In genomic region chr1:200150721-200151120, GRCh38 we compare ENCODE assay signal across 9 cellular contexts.
DNase-seq lines count a peak whose midpoint lies in the region; ATAC-seq and TF ChIP-seq lines count a peak whose summit lies in the region.
"Had no signal": no experiment of that assay in that cellular context is flagged by ENCODE, and none has a peak within 500 bp of the region (broad histone marks: within the 10 kb centered on the region; RNA-seq: fewer than 3 reads in every experiment).

No MANE protein-coding gene starts in this region.

- TF ChIP-seq CTCF in osteoblast (IDR thresholded peaks at IDR 0.05; ENCODE audit: extremely low read depth, low read depth, low read length), result no peak

- DNase-seq in AML-193 (lab: John Stamatoyannopoulos, UW), result peak; percentile 35 to 53
- peak; percentile 18 for DNase-seq in HK-2 (ENCODE audit: unreplicated experiment)
- peak; percentile 84 for DNase-seq in adipocyte (ENCODE audit: low read depth)
- peak; percentile 94 for DNase-seq in osteoblast (ENCODE audit: insufficient read length, low spot score, missing footprints)
- DNase-seq in stimulated activated naive CD4-positive, alpha-beta T cell treated with Interleukin-2 at 50 U/mL for 16 hours (lab: John Stamatoyannopoulos, UW), result no peak
- DNase-seq in NCI-H526 (lab: John Stamatoyannopoulos, UW), result no peak

- no peak overlapping the region for H3K4me2 ChIP-seq in osteoblast (ENCODE audit: insufficient read depth, low read length)

- H3K27ac ChIP-seq in osteoblast (ENCODE audit: low read depth, low read length), result no peak overlapping the region
- H3K27ac ChIP-seq: HL-60 had no signal

- no peaks in the 10 kb centered on the region for H3K9me3 ChIP-seq in adipocyte (ENCODE audit: control insufficient read depth, low read length)
- H3K9me3 ChIP-seq in osteoblast (ENCODE audit: low read depth, low read length), result no peaks in the 10 kb centered on the region

- H3K4me1 ChIP-seq in adipocyte (ENCODE audit: control insufficient read depth, insufficient read depth, low read length) (peaks cover 3% of the 10 kb centered on the region), osteoblast (ENCODE audit: insufficient read depth, low read length) (peaks cover 6% of the 10 kb centered on the region)

- H3K9ac ChIP-seq in adipocyte (ENCODE audit: low read length), result no peak overlapping the region

- H2AFZ ChIP-seq in osteoblast (ENCODE audit: low read length), result no peak overlapping the region

- no peak overlapping the region for H3K4me3 ChIP-seq in adipocyte (ENCODE audit: low read length)
- no peak overlapping the region for H3K4me3 ChIP-seq in osteoblast (ENCODE audit: insufficient read depth, low read length)

- peak; percentile 33 for ATAC-seq in GM19035 (IDR thresholded peaks at IDR 0.05; ENCODE audit: unreplicated experiment)
- ATAC-seq in GM21576 (IDR thresholded peaks at IDR 0.05; ENCODE audit: unreplicated experiment), result no peak

- H3K79me2 ChIP-seq in osteoblast (ENCODE audit: insufficient read depth, low read length), result no peaks in the 10 kb centered on the region

- H4K20me1 ChIP-seq in osteoblast (ENCODE audit: insufficient read depth, low read length), result no peaks in the 10 kb centered on the region

- H3K27me3 ChIP-seq in adipocyte (replicated peaks; ENCODE audit: control insufficient read depth, insufficient read depth, low read length), result no peaks in the 10 kb centered on the region
- no peaks in the 10 kb centered on the region for H3K27me3 ChIP-seq in osteoblast (ENCODE audit: insufficient read depth, low read length)

- H3K36me3 ChIP-seq in adipocyte (ENCODE audit: control insufficient read depth, insufficient read depth, low read length, severe bottlenecking) (no peaks in the 10 kb centered on the region), osteoblast (ENCODE audit: insufficient read depth, low read length) (no peaks in the 10 kb centered on the region)

Comparison
In these comparisons a context has a peak if more than half of its experiments do, and no peak if none do; other contexts are left out.
1. DNase-seq: peak in AML-193 (2 of 2), HK-2 (single experiment), adipocyte (single experiment) and osteoblast (single experiment); none in stimulated activated naive CD4-positive, alpha-beta T cell treated with Interleukin-2 at 50 U/mL for 16 hours (single experiment) and NCI-H526 (0 of 2).